In genomic region chr2:157440404-157441071, GRCh38 we compare ENCODE assay signal across 1 cellular context.
TF ChIP-seq lines count a peak whose summit lies in the region.

No MANE protein-coding gene starts in this region.

TF ChIP-seq in liver, 16 proteins besides CTCF, POLR2A, EP300 and RAD21 (continued from another document):
- no peak for TF ChIP-seq REST (IDR thresholded peaks at IDR 0.05)
- no peak for TF ChIP-seq JUND (IDR thresholded peaks at IDR 0.05)
- no peak for TF ChIP-seq FOXA1 (IDR thresholded peaks at IDR 0.05)
- no peak for TF ChIP-seq NR2F2 (IDR thresholded peaks at IDR 0.05)
- TF ChIP-seq HNF4A (conservative IDR thresholded peaks at IDR 0.05) = no peak
- no peak for TF ChIP-seq FOXA2 (IDR thresholded peaks at IDR 0.05)
- TF ChIP-seq YY1 (IDR thresholded peaks at IDR 0.05) = no peak
- TF ChIP-seq SP1 (IDR thresholded peaks at IDR 0.05) = no peak
- TF ChIP-seq RXRA (IDR thresholded peaks at IDR 0.05) = no peak
